Comparison of ENCODE assay signal across 8 cellular contexts in genomic region chr19:50896591-50897190, GRCh38. TPM values are rescaled to one million over a fixed set of nuclear protein-coding genes. Genes with fewer than 3 reads are reported as not detected.
DNase-seq lines count a peak whose midpoint lies in the region; ATAC-seq, FAIRE-seq and TF ChIP-seq lines count a peak whose summit lies in the region.

No MANE protein-coding gene starts in this region.

- H3K79me2 ChIP-seq in H1 (ENCODE audit: control insufficient read depth in 1 of 2, insufficient read depth in 2 of 2, low read length in 2 of 2) (no peaks in the 10 kb centered on the region), GM23338 (replicated peaks; ENCODE audit: insufficient read depth) (no peaks in the 10 kb centered on the region)

- H3K18ac ChIP-seq in H1 (ENCODE audit: extremely low read depth, low read length) = no peak overlapping the region

- H3K4ac ChIP-seq in H1 (replicated peaks; ENCODE audit: insufficient read length, low read depth, low read length) = no peak overlapping the region

- H3K27ac ChIP-seq in H1 (ENCODE audit: low read depth, low read length) (no peak overlapping the region), GM23338 (ENCODE audit: low read depth) (no peak overlapping the region)

- no peak overlapping the region for H2BK5ac ChIP-seq in H1 (ENCODE audit: low read depth, low read length)

- no peaks in the 10 kb centered on the region for H3K36me3 ChIP-seq in H1 (ENCODE audit: control insufficient read depth in 2 of 4, insufficient read depth in 4 of 4, low read length in 3 of 4)
- no peaks in the 10 kb centered on the region for H3K36me3 ChIP-seq in GM23338 (ENCODE audit: insufficient read depth)

- H3K14ac ChIP-seq in H1 (ENCODE audit: insufficient read length) = no peak overlapping the region

- no peaks in the 10 kb centered on the region for H3K4me1 Mint-ChIP-seq in GM23338

- ATAC-seq in HG02759 (IDR thresholded peaks at IDR 0.05; ENCODE audit: unreplicated experiment) = peak; percentile 82
- ATAC-seq in GM23338 = no peak

- no peak overlapping the region for H3K4me2 ChIP-seq in H1 (ENCODE audit: insufficient read depth in 1 of 2, low read depth in 2 of 2, low read length in 2 of 2)
- H3K4me2 ChIP-seq in GM23338 = no peak overlapping the region

- no peak overlapping the region for H2BK120ac ChIP-seq in H1 (replicated peaks; ENCODE audit: low read depth, low read length)

- no peak overlapping the region for H3K4me3 Mint-ChIP-seq in GM23338

- CTCF ChIA-PET in H1 (lab: Charles Lee; ENCODE audit: partially characterized antibody) (interaction anchor here (1.1 kb wide), 1 partner anchor 13 kb away, joined by 3 read pairs; no protein-coding TSS in a partner anchor), HEK293T (lab: Yijun Ruan, JAX) (interaction anchor here (0.6 to 1.6 kb wide), 2 partner anchors 9 to 25 kb away, joined by 3 to 4 read pairs; no protein-coding TSS in a partner anchor)

- no peak overlapping the region for H3K4me3 ChIP-seq in H1 (ENCODE audit: extremely low read depth in 1 of 4, insufficient read depth in 2 of 4, low read depth in 3 of 4, low read length in 4 of 4)
- H3K4me3 ChIP-seq in GM23338 = no peak overlapping the region

- peaks cover 23 to 26% of the 10 kb centered on the region in 2 experiments for H3K9me3 ChIP-seq in H1 (ENCODE audit: insufficient read depth in 2 of 2, low read depth in 1 of 2, low read length in 1 of 2)

- H4K91ac ChIP-seq in H1 (replicated peaks; ENCODE audit: insufficient read length, low read length) = peak overlapping the region; percentile 57

- H3K36me3 Mint-ChIP-seq in GM23338 (ENCODE audit: low read depth) = peaks cover 26% of the 10 kb centered on the region

- WGBS in H1 (ENCODE audit: extremely low coverage in 1 of 2, insufficient coverage in 1 of 2, insufficient read length in 1 of 2, insufficient replicate concordance in 2 of 2, low coverage in 1 of 2, low lambda C conversion rate in 2 of 2, missing lambda C conversion rate in 1 of 2), 2 experiments = 90% methylated on average over 6 of the region's 6 CpGs; no CpG with 5 or more reads in 1 of the 2 experiments

- H3K9ac ChIP-seq in H1 (replicated peaks in 1 of 4; ENCODE audit: extremely low read depth in 1 of 4, low read depth in 3 of 4, low read length in 3 of 4) = no peak overlapping the region

- no peak overlapping the region for H3K27ac Mint-ChIP-seq in GM23338

- H3K79me1 ChIP-seq in H1 (ENCODE audit: low read depth, low read length) = no peaks in the 10 kb centered on the region

- H3F3A ChIP-seq in GM23338 (replicated peaks; ENCODE audit: low read depth) = no peaks in the 10 kb centered on the region

- TF ChIP-seq EP300 in H1 (IDR thresholded peaks at IDR 0.05; ENCODE audit: borderline replicate concordance in 1 of 2, low read depth in 2 of 2, low read length in 2 of 2) = no peak

- peaks cover 0 to 2% of the 10 kb centered on the region in 2 experiments for H4K20me1 ChIP-seq in H1 (replicated peaks in 1 of 2; ENCODE audit: control insufficient read depth in 1 of 2, insufficient read depth in 2 of 2, low read length in 2 of 2)
- H4K20me1 ChIP-seq in GM23338 (replicated peaks; ENCODE audit: insufficient read depth) = no peaks in the 10 kb centered on the region

- H3K56ac ChIP-seq in H1 (replicated peaks; ENCODE audit: insufficient read length, low read depth, low read length) = no peak overlapping the region

- H2AK5ac ChIP-seq in H1 (ENCODE audit: low read depth, low read length) = peak overlapping the region; percentile 10; the same call in 1 of the 2 replicates

- H3K9me2 ChIP-seq in GM23338 (ENCODE audit: insufficient read depth) = no peaks in the 10 kb centered on the region

- no peak overlapping the region for H4K5ac ChIP-seq in H1 (ENCODE audit: insufficient read length, low read depth, low read length)

- TF ChIP-seq RAD21 in H1 (IDR thresholded peaks at IDR 0.05 in 1 of 2, conservative IDR thresholded peaks at IDR 0.05 in 1 of 2; ENCODE audit: low read depth in 2 of 2, low read length in 2 of 2) = no peak

- no peak overlapping the region for H4K8ac ChIP-seq in H1 (ENCODE audit: extremely low read depth, insufficient read depth, low read length)

- H3K9me3 Mint-ChIP-seq in GM23338 = peaks cover 81% of the 10 kb centered on the region

- no peak for TF ChIP-seq POLR2A in H1 (IDR thresholded peaks at IDR 0.05; ENCODE audit: control extremely low read depth in 1 of 2, low read depth in 2 of 2, low read length in 2 of 2)

- peak; percentile 23 for DNase-seq in AG08396 (ENCODE audit: low spot score)
- peak; percentile 62 for DNase-seq in GM18507 (ENCODE audit: extremely low spot score, insufficient read length, low read depth)
- peak; percentile 35 for DNase-seq in NCI-H1436 (lab: John Stamatoyannopoulos, UW)
- DNase-seq in H1 (ENCODE audit: low read depth in 1 of 2, low spot score in 2 of 2) = no peak
- no peak for DNase-seq in GM23338 (ENCODE audit: low spot score)
- no peak for DNase-seq in frontal cortex (ENCODE audit: low spot score in 2 of 2)
- DNase-seq in HEK293T (ENCODE audit: extremely low spot score) = no peak

- H3K4me1 ChIP-seq in H1 (replicated peaks in 1 of 4; ENCODE audit: control insufficient read depth in 3 of 4, insufficient read depth in 4 of 4, low read length in 3 of 4) (no peaks in the 10 kb centered on the region), GM23338 (ENCODE audit: insufficient read depth) (no peaks in the 10 kb centered on the region)

- no peaks in the 10 kb centered on the region for H3K23me2 ChIP-seq in H1 (ENCODE audit: low read depth, low read length)

- H3K27me3 ChIP-seq in H1 (replicated peaks in 1 of 4; ENCODE audit: control insufficient read depth in 3 of 4, extremely low read depth in 1 of 4, insufficient read depth in 3 of 4, low read length in 3 of 4) (peaks cover 0 to 3% (median 1%) of the 10 kb centered on the region in 4 experiments; a peak in 1 of 7 replicates), GM23338 (ENCODE audit: insufficient read depth) (no peaks in the 10 kb centered on the region)

- TF ChIP-seq CTCF in H1 (IDR thresholded peaks at IDR 0.05; ENCODE audit: control extremely low read depth in 1 of 3, insufficient read depth in 1 of 3, low read depth in 1 of 3, low read length in 3 of 3) (no peak), GM23338 (conservative IDR thresholded peaks at IDR 0.05; ENCODE audit: low read depth in 2 of 2) (no peak)

- H2AFZ ChIP-seq in H1 (ENCODE audit: low read length) (no peak overlapping the region), GM23338 (no peak overlapping the region)

- FAIRE-seq in GM18507 (lab: Jason Lieb, UNC) = peak; percentile 100
- no peak for FAIRE-seq in H1 (lab: Jason Lieb, UNC)
- no peak for FAIRE-seq in frontal cortex (lab: Jason Lieb, UNC)

- POLR2A ChIA-PET in H1 (lab: Charles Lee; ENCODE audit: partially characterized antibody) (no interaction called here), HEK293T (lab: Yijun Ruan, JAX) (interaction anchor here (0.5 kb wide), 1 partner anchor 24 kb away, joined by 3 read pairs; the partner anchor contains the start of gene KLK2)

- no peak overlapping the region for H3K23ac ChIP-seq in H1 (ENCODE audit: insufficient read length)

- H2BK20ac ChIP-seq in H1 (ENCODE audit: low read length) = no peak overlapping the region

- peaks cover 5% of the 10 kb centered on the region for H3K27me3 Mint-ChIP-seq in GM23338 (ENCODE audit: insufficient read depth, low read depth, poor library complexity)

- no peak overlapping the region for H2BK12ac ChIP-seq in H1 (ENCODE audit: low read depth, low read length)

- no peak overlapping the region for H2BK15ac ChIP-seq in H1 (ENCODE audit: low read length)

RNA-seq across cellular contexts. Expression of gene KLK4, which starts 14.5 kb away (rescaled TPM):
- total RNA-seq in H1 (2021; fragmentation: NEBNext Ultra II Directional; extraction: Animal tissue kit (Norgen Biotek cat#: 25700)) = 1.3 TPM in 1 of 2 replicates, not detected in the other
- polyA plus RNA-seq in H1 (2011; rRNA removed) = 0.44 and 6.8 TPM in 2 replicates
- polyA plus RNA-seq in H1 (2011; cell fraction: cytosol; rRNA removed) = 0.41 TPM
- 2.3 TPM for polyA plus RNA-seq in H1 (2011; cell fraction: nucleus; rRNA removed)
- 0.20 to 1.7 TPM (median 0.57 TPM) in 4 replicates for polyA plus RNA-seq in H1 (2012, experiment 1 of 2)
- not detected for polyA plus RNA-seq in H1 (2012, experiment 2 of 2)
- 0.91 TPM for polyA plus RNA-seq in H1 (2013, experiment 1 of 2)
- polyA plus RNA-seq in H1 (2013, experiment 2 of 2) = 0.77 TPM
- polyA minus RNA-seq in H1 (2011; rRNA and poly(A)+ RNA removed) = 0.82 TPM in 1 of 2 replicates, not detected in the other
- not detected for polyA minus RNA-seq in H1 (2011; cell fraction: cytosol; rRNA and poly(A)+ RNA removed)
- not detected for polyA minus RNA-seq in H1 (2011; cell fraction: nucleus; rRNA and poly(A)+ RNA removed)
- total RNA-seq in GM23338 (2014; rRNA removed; shearing (Covaris generic)) = 0.54 and 0.76 TPM in 2 replicates
- polyA plus RNA-seq in GM23338 (2016; fragmentation: Nextera tagmentation; extraction: Ambion mirVana) = 1.8 and 2.2 TPM in 2 replicates
- total RNA-seq in frontal cortex = not detected

RNA-seq across cellular contexts. Expression of gene KLK2, which starts 23.5 kb away (rescaled TPM):
- total RNA-seq in H1 (2021; fragmentation: NEBNext Ultra II Directional; extraction: Animal tissue kit (Norgen Biotek cat#: 25700)) = not detected in 2 replicates
- polyA plus RNA-seq in H1 (2011; rRNA removed) (0.20 and 0.36 TPM in 2 replicates), GM23338 (2016; fragmentation: Nextera tagmentation; extraction: Ambion mirVana) (0.18 TPM in 1 of 2 replicates, not detected in the other)
- 0.59 TPM for polyA plus RNA-seq in H1 (2011; cell fraction: cytosol; rRNA removed)
- 0.57 TPM for polyA plus RNA-seq in H1 (2011; cell fraction: nucleus; rRNA removed)
- 0.30 to 0.33 TPM in 2 of 4 replicates, not detected in the others for polyA plus RNA-seq in H1 (2012, experiment 1 of 2)
- polyA plus RNA-seq in H1 (2012, experiment 2 of 2) = 0.55 TPM
- polyA plus RNA-seq in H1 (2013, experiment 1 of 2) = 0.04 TPM
- polyA plus RNA-seq in H1 (2013, experiment 2 of 2) = 0.11 TPM
- polyA minus RNA-seq in H1 (2011; rRNA and poly(A)+ RNA removed) = not detected in 2 replicates
- not detected for polyA minus RNA-seq in H1 (2011; cell fraction: cytosol; rRNA and poly(A)+ RNA removed)
- not detected for polyA minus RNA-seq in H1 (2011; cell fraction: nucleus; rRNA and poly(A)+ RNA removed)
- total RNA-seq in GM23338 (2014; rRNA removed; shearing (Covaris generic)) = 0.69 TPM in 1 of 2 replicates, not detected in the other
- total RNA-seq in frontal cortex = not detected

RNA-seq across cellular contexts. Expression of gene KLK3, which starts 42.0 kb away (rescaled TPM):
- not detected in 2 replicates for total RNA-seq in H1 (2021; fragmentation: NEBNext Ultra II Directional; extraction: Animal tissue kit (Norgen Biotek cat#: 25700))
- polyA plus RNA-seq in H1 (2011; rRNA removed) = 0.08 and 0.25 TPM in 2 replicates
- 0.13 TPM for polyA plus RNA-seq in H1 (2011; cell fraction: cytosol; rRNA removed)
- 0.86 TPM for polyA plus RNA-seq in H1 (2011; cell fraction: nucleus; rRNA removed)
- 0.15 TPM in 1 of 4 replicates, not detected in the others for polyA plus RNA-seq in H1 (2012, experiment 1 of 2)
- not detected for polyA plus RNA-seq in H1 (2012, experiment 2 of 2)
- 0.04 TPM for polyA plus RNA-seq in H1 (2013, experiment 1 of 2)
- polyA plus RNA-seq in H1 (2013, experiment 2 of 2) = 0.06 TPM
- polyA minus RNA-seq in H1 (2011; rRNA and poly(A)+ RNA removed) = 0.61 and 0.69 TPM in 2 replicates
- polyA minus RNA-seq in H1 (2011; cell fraction: cytosol; rRNA and poly(A)+ RNA removed) = not detected
- polyA minus RNA-seq in H1 (2011; cell fraction: nucleus; rRNA and poly(A)+ RNA removed) = not detected
- not detected in 2 replicates for total RNA-seq in GM23338 (2014; rRNA removed; shearing (Covaris generic))
- 0.14 and 0.19 TPM in 2 replicates for polyA plus RNA-seq in GM23338 (2016; fragmentation: Nextera tagmentation; extraction: Ambion mirVana)
- not detected for total RNA-seq in frontal cortex

RNA-seq across cellular contexts. Expression of gene KLK5, which starts 56.1 kb away (rescaled TPM):
- total RNA-seq in H1 (2021; fragmentation: NEBNext Ultra II Directional; extraction: Animal tissue kit (Norgen Biotek cat#: 25700)) = 0.55 and 0.76 TPM in 2 replicates
- polyA plus RNA-seq in H1 (2011; rRNA removed) = 1.7 and 2.0 TPM in 2 replicates
- 1.2 TPM for polyA plus RNA-seq in H1 (2011; cell fraction: cytosol; rRNA removed)
- polyA plus RNA-seq in H1 (2011; cell fraction: nucleus; rRNA removed) = 1.1 TPM
- 0.34 to 0.86 TPM (median 0.69 TPM) in 4 replicates for polyA plus RNA-seq in H1 (2012, experiment 1 of 2)
- 0.63 TPM for polyA plus RNA-seq in H1 (2012, experiment 2 of 2)
- polyA plus RNA-seq in H1 (2013, experiment 1 of 2) = 0.73 TPM
- polyA plus RNA-seq in H1 (2013, experiment 2 of 2) = 0.77 TPM
- 0.25 and 0.78 TPM in 2 replicates for polyA minus RNA-seq in H1 (2011; rRNA and poly(A)+ RNA removed)
- polyA minus RNA-seq in H1 (2011; cell fraction: cytosol; rRNA and poly(A)+ RNA removed) = not detected
- not detected for polyA minus RNA-seq in H1 (2011; cell fraction: nucleus; rRNA and poly(A)+ RNA removed)
- 0.54 and 0.66 TPM in 2 replicates for total RNA-seq in GM23338 (2014; rRNA removed; shearing (Covaris generic))
- 0.77 TPM in 1 of 2 replicates, not detected in the other for polyA plus RNA-seq in GM23338 (2016; fragmentation: Nextera tagmentation; extraction: Ambion mirVana)
- not detected for total RNA-seq in frontal cortex

Comparison
In these comparisons a context has a peak if more than half of its experiments do, and no peak if none do; other contexts are left out.
1. DNase-seq: peak in AG08396 (single experiment), GM18507 (single experiment) and NCI-H1436 (single experiment); none in H1 (0 of 2), GM23338 (single experiment), frontal cortex (0 of 2) and HEK293T (single experiment).